In genomic region chr17:59972778-59973177, GRCh38 we compare ENCODE assay signal across 28 cellular contexts. TPM values are rescaled to one million over a fixed set of nuclear protein-coding genes. Genes with fewer than 3 reads are reported as not detected.
DNase-seq lines count a peak whose midpoint lies in the region; ATAC-seq, FAIRE-seq and TF ChIP-seq lines count a peak whose summit lies in the region.
"Had no signal": no experiment of that assay in that cellular context is flagged by ENCODE, and none has a peak within 500 bp of the region (broad histone marks: within the 10 kb centered on the region; RNA-seq: fewer than 3 reads in every experiment).

No MANE protein-coding gene starts in this region.

- H3K4me2 ChIP-seq in K562 (ENCODE audit: insufficient read depth, low read length) = no peak overlapping the region

- in situ Hi-C loops in K562 (cut with MboI) = no loop called here

- TF ChIP-seq EP300 in K562 (IDR thresholded peaks at IDR 0.05; ENCODE audit: low read length) (no peak), esophagus muscularis mucosa (IDR thresholded peaks at IDR 0.05) (no peak)

- no peak overlapping the region for H3K4me3 ChIP-seq in K562
- H3K4me3 ChIP-seq in esophagus muscularis mucosa = no peak overlapping the region
- H3K4me3 ChIP-seq: breast epithelium, coronary artery, gastroesophageal sphincter, Peyer's patch, spleen, thoracic aorta had no signal

- TF ChIP-seq CTCF in K562 (IDR thresholded peaks at IDR 0.05 in 2 of 3, conservative IDR thresholded peaks at IDR 0.05 in 1 of 3; ENCODE audit: insufficient read depth in 2 of 3, low read depth in 1 of 3, low read length in 3 of 3) = no peak
- no peak for TF ChIP-seq CTCF in esophagus muscularis mucosa (IDR thresholded peaks at IDR 0.05)

- H3K36me3 ChIP-seq in K562 (ENCODE audit: control insufficient read depth, insufficient read depth, low read length) = no peaks in the 10 kb centered on the region
- no peaks in the 10 kb centered on the region for H3K36me3 ChIP-seq in esophagus muscularis mucosa
- H3K36me3 ChIP-seq: breast epithelium, gastroesophageal sphincter, Peyer's patch, spleen, thoracic aorta had no signal

- H3K9me3 ChIP-seq in K562 (replicated peaks; ENCODE audit: control insufficient read depth, insufficient read depth, low read depth, low read length) (no peaks in the 10 kb centered on the region), esophagus muscularis mucosa (no peaks in the 10 kb centered on the region)
- H3K9me3 ChIP-seq: breast epithelium, gastroesophageal sphincter, Peyer's patch, spleen, thoracic aorta had no signal

- H3K79me2 ChIP-seq in K562 (ENCODE audit: control insufficient read depth, insufficient read depth, low read length) = no peaks in the 10 kb centered on the region

- intact Hi-C loops in K562 (cut with micrococcal nuclease) = no loop called here
- intact Hi-C loops in Right ventricle myocardium inferior (cut with DNase I) = no loop called here
- intact Hi-C loops in esophagus muscularis mucosa (cut with DNase I) = no loop called here

- no peak for TF ChIP-seq POLR2A in K562 (conservative IDR thresholded peaks at IDR 0.05)
- TF ChIP-seq POLR2A in esophagus muscularis mucosa (IDR thresholded peaks at IDR 0.05; ENCODE audit: low read depth) = no peak

- no CpG with 5 or more reads among the region's 1 CpG for WGBS in K562 (ENCODE audit: insufficient coverage, low coverage, missing lambda C conversion rate)
- WGBS in esophagus muscularis mucosa = 97% methylated on average over 1 of the region's 1 CpG

- no peak for TF ChIP-seq RAD21 in K562 (CRISPR knock-in tag; conservative IDR thresholded peaks at IDR 0.05 in 1 of 2, IDR thresholded peaks at IDR 0.05 in 1 of 2)

- no peak overlapping the region for H2AFZ ChIP-seq in K562 (ENCODE audit: low read depth, low read length)

- H4K20me1 ChIP-seq in K562 (replicated peaks; ENCODE audit: control insufficient read depth, insufficient read depth, low read length) = no peaks in the 10 kb centered on the region

- no peak for FAIRE-seq in K562 (lab: Jason Lieb, UNC)
- FAIRE-seq: endometrium had no signal

- BruUV-seq in K562 (replicated peaks; lab: Mats Ljungman, UMichigan) = no TSS peak

- POLR2A ChIA-PET in K562 (lab: Yijun Ruan, JAX) = interaction anchor here (2.1 kb wide), 1 partner anchor 8 kb away, joined by 5 read pairs; the partner anchor contains the start of gene RNFT1

- H3K27ac ChIP-seq in K562 (ENCODE audit: extremely low read depth, low read depth, low read length) (no peak overlapping the region), esophagus muscularis mucosa (replicated peaks in 1 of 4) (no peak overlapping the region)
- H3K27ac ChIP-seq: breast epithelium, coronary artery, gastroesophageal sphincter, Peyer's patch, spleen, thoracic aorta had no signal

- CTCF ChIA-PET in K562 (lab: Yijun Ruan, JAX; ENCODE audit: low intra/inter-chr PET ratio) = no interaction called here

- H3K27me3 ChIP-seq in K562 (ENCODE audit: control insufficient read depth in 2 of 2, insufficient read depth in 2 of 2, low read length in 2 of 2) (no peaks in the 10 kb centered on the region), esophagus muscularis mucosa (no peaks in the 10 kb centered on the region)
- H3K27me3 ChIP-seq: breast epithelium, gastroesophageal sphincter, Peyer's patch, spleen had no signal

- no peak overlapping the region for H3K9ac ChIP-seq in K562 (ENCODE audit: insufficient read depth in 1 of 2, low read depth in 2 of 2, low read length in 2 of 2)

- DNase-seq in EL (peak; percentile 12), LHCN-M2 (ENCODE audit: low read depth) (peak; percentile 51), K562 (ENCODE audit: extremely low read depth in 1 of 4, low spot score in 3 of 4) (peak in 1 of 4 experiments; percentile 22), foreskin melanocyte (peak; percentile 6), Right ventricle myocardium inferior (ENCODE audit: missing footprints) (no peak), esophagus muscularis mucosa (ENCODE audit: extremely low spot score) (no peak)
- no peak for DNase-seq in activated CD4-positive, alpha-beta T cell treated with anti-CD3 and anti-CD28 coated beads for 1 hour
- DNase-seq: activated B cell treated with CpG ODN at 0.5 μM for 24 hours; activated CD8-positive, alpha-beta T cell treated with anti-CD3 and anti-CD28 coated beads for 36 hours; activated gamma-delta T cell; activated naive CD8-positive, alpha-beta T cell treated with anti-CD3 and anti-CD28 coated beads, Interleukin-2, amount 50 U/mL, for 24 hours; activated T-cell treated with anti-CD3 and anti-CD28 coated beads for 4 hours; CD4-positive, alpha-beta memory T cell; DMS153; MV-4-11; naive B cell; NCI-H187; NK-92 treated with Interleukin-12 subunit alpha and Interleukin-12 subunit beta, amount 100 ng/mL, for 24 hours; Peyer's patch; spleen; stimulated activated CD4-positive, alpha-beta T cell treated with anti-CD3 and anti-CD28 coated beads, Interleukin-4, amount 100 ng/mL, for 24 hours; stimulated activated naive CD4-positive, alpha-beta T cell treated with Interleukin-2 at 50 U/mL for 16 hours had no signal

- no peaks in the 10 kb centered on the region for H3K9me1 ChIP-seq in K562 (ENCODE audit: control insufficient read depth, insufficient read depth, low read length)

- H3K4me1 ChIP-seq in K562 (replicated peaks in 1 of 2; ENCODE audit: control insufficient read depth in 2 of 2, insufficient read depth in 2 of 2, low read length in 2 of 2) (no peaks in the 10 kb centered on the region; a peak in 1 of 5 replicates), esophagus muscularis mucosa (no peaks in the 10 kb centered on the region)
- H3K4me1 ChIP-seq: breast epithelium, gastroesophageal sphincter, Peyer's patch, spleen had no signal

- ATAC-seq in K562 (peak; percentile 56; the same call in 2 of the 3 replicates), Right ventricle myocardium inferior (no peak)
- ATAC-seq: activated CD8-positive, alpha-beta T cell treated with anti-CD3 and anti-CD28 coated beads for 36 hours; activated naive CD8-positive, alpha-beta T cell treated with anti-CD3 and anti-CD28 coated beads, Interleukin-2, amount 50 U/mL, for 24 hours; gastroesophageal sphincter; HCT116 had no signal

TF ChIP-seq in K562, 482 proteins besides CTCF, POLR2A, EP300 and RAD21:
- TF ChIP-seq JUN (IDR thresholded peaks at IDR 0.05; ENCODE audit: borderline replicate concordance, low read depth, low read length) (no peak), JUN (CRISPR knock-in tag; IDR thresholded peaks at IDR 0.05; ENCODE audit: borderline replicate concordance) (no peak), RBM25 (IDR thresholded peaks at IDR 0.05; ENCODE audit: low read depth, low read length, severe bottlenecking) (peak; percentile 64), NFIC (IDR thresholded peaks at IDR 0.05) (peak; percentile 55; the same call in 1 of the 2 replicates)

RNA-seq across cellular contexts. Expression of gene RNFT1, which starts 8.2 kb away (rescaled TPM):
- total RNA-seq in LHCN-M2 (2014; rRNA removed) (9.3 and 10.3 TPM in 2 replicates), K562 (2014; rRNA removed) (15.3 and 15.8 TPM in 2 replicates), K562 (2014; rRNA removed; fragmentation: Illumina TruSeq; extraction: Trizol) (26.3 and 28.3 TPM in 2 replicates), K562 (2015; rRNA removed; fragmentation: Illumina TruSeq; extraction: Trizol) (17.6 and 18.3 TPM in 2 replicates), K562 (2021) (18.5 and 22.0 TPM in 2 replicates), Right ventricle myocardium inferior (17.4 TPM), esophagus muscularis mucosa (10 to 100 TPM in 1 of 4 donors, 1 to 10 TPM in 3; 6.2 to 10.8 (median 9.1) TPM)
- 4.3 TPM for polyA plus RNA-seq in LHCN-M2 (2012)
- total RNA-seq in K562 (2011; cell fraction: chromatin; rRNA removed; ENCODE audit: low replicate concordance) = 41.6 and 43.5 TPM in 2 replicates
- 18.3 and 19.2 TPM in 2 replicates for total RNA-seq in K562 (2011; cell fraction: nucleolus; rRNA removed)
- 32.2 and 48.0 TPM in 2 replicates for total RNA-seq in K562 (2011; cell fraction: nucleoplasm; rRNA removed)
- polyA plus RNA-seq in K562 (2011; rRNA removed) (27.3 and 34.8 TPM in 2 replicates), K562 (2014; fragmentation: Illumina TruSeq; extraction: Trizol) (21.3 and 23.5 TPM in 2 replicates), K562 (2014; fragmentation: Nextera tagmentation; extraction: Ambion mirVana) (10 to 100 TPM; 58.5 to 61.3 TPM), K562 (2014; rRNA removed) (16.7 and 20.6 TPM in 2 replicates)
- polyA plus RNA-seq in K562 (2011; cell fraction: cytosol; rRNA removed) = 10.8 and 16.8 TPM in 2 replicates
- polyA plus RNA-seq in K562 (2011; cell fraction: nucleus; rRNA removed) = 25.6 and 33.0 TPM in 2 replicates
- 22.1 and 23.3 TPM in 2 replicates for polyA plus RNA-seq in K562 (2012)
- 20.0 and 24.6 TPM in 2 replicates for polyA minus RNA-seq in K562 (2011; rRNA and poly(A)+ RNA removed)
- 9.3 and 12.2 TPM in 2 replicates for polyA minus RNA-seq in K562 (2011; cell fraction: cytosol; rRNA and poly(A)+ RNA removed)
- polyA minus RNA-seq in K562 (2011; cell fraction: nucleus; rRNA and poly(A)+ RNA removed) = 9.6 and 11.6 TPM in 2 replicates

Comparison
In these comparisons a context has a peak if more than half of its experiments do, and no peak if none do; other contexts are left out.
1. DNase-seq: peak in EL (single experiment), LHCN-M2 (single experiment) and foreskin melanocyte (single experiment); none in Right ventricle myocardium inferior (single experiment), esophagus muscularis mucosa (single experiment) and activated CD4-positive, alpha-beta T cell treated with anti-CD3 and anti-CD28 coated beads for 1 hour (single experiment).